15 cellular contexts compared by ENCODE assay signal in genomic region chr7:39306028-39306570, GRCh38.
A peak's percentile ranks its signal among the peaks of the same experiment; 100 is the strongest.
DNase-seq lines count a peak whose midpoint lies in the region; ATAC-seq lines count a peak whose summit lies in the region.
"Had no signal": no experiment of that assay in that cellular context is flagged by ENCODE, and none has a peak within 500 bp of the region (broad histone marks: within the 10 kb centered on the region; RNA-seq: fewer than 3 reads in every experiment).

No MANE protein-coding gene starts in this region.

- H3K9ac ChIP-seq in mesenchymal stem cell (ENCODE audit: low read length): no peak overlapping the region

- H3K23ac ChIP-seq in mesenchymal stem cell (ENCODE audit: low read length in 2 of 2): no peak overlapping the region

- H2BK5ac ChIP-seq in mesenchymal stem cell (ENCODE audit: low read depth, low read length, poor library complexity, severe bottlenecking): no peak overlapping the region

- peaks cover 1% of the 10 kb centered on the region for H3K4me1 ChIP-seq in mesenchymal stem cell (ENCODE audit: control insufficient read depth, insufficient read depth, low read depth, low read length)
- H3K4me1 ChIP-seq: BE2C, Caco-2 had no signal

- no peak overlapping the region for H3K18ac ChIP-seq in mesenchymal stem cell (ENCODE audit: low read depth in 1 of 2, low read length in 2 of 2)

- intact Hi-C loops in Right ventricle myocardium superior (cut with DNase I): no loop called here

- no peak overlapping the region for H2BK120ac ChIP-seq in mesenchymal stem cell (ENCODE audit: low read depth, low read length)

- H3K27ac ChIP-seq in mesenchymal stem cell (ENCODE audit: low read length, poor library complexity, severe bottlenecking): peak overlapping the region; percentile 65

- 47% methylated on average over 5 of the region's 5 CpGs for WGBS in mesenchymal stem cell

- H2AFZ ChIP-seq in mesenchymal stem cell (ENCODE audit: low read depth, low read length): no peak overlapping the region

- H4K8ac ChIP-seq in mesenchymal stem cell (ENCODE audit: low read length): no peak overlapping the region

- no peak for ATAC-seq in Right ventricle myocardium superior (ENCODE audit: poor library complexity)
- ATAC-seq: CD8-positive, alpha-beta T cell; HepG2 had no signal

- H3K4me3 ChIP-seq in mesenchymal stem cell (ENCODE audit: insufficient read depth in 1 of 2, low read depth in 1 of 2, low read length in 2 of 2): no peak overlapping the region
- H3K4me3 ChIP-seq: HAP-1 had no signal

- H3K27me3 ChIP-seq in mesenchymal stem cell (ENCODE audit: control insufficient read depth in 1 of 2, insufficient read depth in 1 of 2, low read length in 2 of 2): peaks cover 0 to 4% of the 10 kb centered on the region in 2 experiments

- H2BK12ac ChIP-seq in mesenchymal stem cell (ENCODE audit: low read length in 2 of 2): no peak overlapping the region

- H3K36me3 ChIP-seq in mesenchymal stem cell (ENCODE audit: control insufficient read depth in 1 of 2, insufficient read depth in 2 of 2, low read depth in 1 of 2, low read length in 2 of 2): no peaks in the 10 kb centered on the region
- H3K36me3 ChIP-seq: BE2C, HAP-1 had no signal

- no peak overlapping the region for H4K91ac ChIP-seq in mesenchymal stem cell (ENCODE audit: low read length)

- DNase-seq in A172 (ENCODE audit: low spot score): peak; percentile 52
- peak; percentile 64 for DNase-seq in EH (ENCODE audit: low read depth)
- DNase-seq in M059J (ENCODE audit: low read depth): peak; percentile 92
- DNase-seq in mesenchymal stem cell: no peak
- no peak for DNase-seq in Right ventricle myocardium superior
- no peak for DNase-seq in SKM-1 treated with dmso at 0.1 percent for 144 hours (lab: John Stamatoyannopoulos, UW; ENCODE audit: unreplicated experiment)
- DNase-seq in germinal center (ENCODE audit: low spot score): no peak
- DNase-seq: 8988T; BE2C; Caco-2; CD8-positive, alpha-beta T cell; GDM1; HFFc6 had no signal

- no peak overlapping the region for H2AK5ac ChIP-seq in mesenchymal stem cell (ENCODE audit: low read length, severe bottlenecking)

- no peak overlapping the region for H3K4me2 ChIP-seq in mesenchymal stem cell (ENCODE audit: low read length, poor library complexity, severe bottlenecking)

- H3K79me1 ChIP-seq in mesenchymal stem cell (replicated peaks; ENCODE audit: low read length, poor library complexity, severe bottlenecking): no peaks in the 10 kb centered on the region

- no peak overlapping the region for H3K4ac ChIP-seq in mesenchymal stem cell (ENCODE audit: low read depth in 1 of 2, low read length in 2 of 2)

- no peak overlapping the region for H2BK15ac ChIP-seq in mesenchymal stem cell (ENCODE audit: low read depth, poor library complexity, severe bottlenecking)

- H3K9me3 ChIP-seq in mesenchymal stem cell (ENCODE audit: control insufficient read depth, low read length): no peaks in the 10 kb centered on the region
- H3K9me3 ChIP-seq: BE2C, Caco-2, HAP-1 had no signal

- H3K14ac ChIP-seq in mesenchymal stem cell (ENCODE audit: low read length in 2 of 2): no peak overlapping the region

Comparison
In these comparisons a context has a peak if more than half of its experiments do, and no peak if none do; other contexts are left out.
1. DNase-seq: peak in A172 (single experiment), EH (single experiment) and M059J (single experiment); none in mesenchymal stem cell (single experiment), Right ventricle myocardium superior (single experiment), SKM-1 treated with dmso at 0.1 percent for 144 hours (single experiment) and germinal center (single experiment).